29 cellular contexts compared by ENCODE assay signal in genomic region chr16:53925011-53925410, GRCh38.
DNase-seq lines count a peak whose midpoint lies in the region; ATAC-seq lines count a peak whose summit lies in the region.
"Had no signal": no experiment of that assay in that cellular context is flagged by ENCODE, and none has a peak within 500 bp of the region (broad histone marks: within the 10 kb centered on the region; RNA-seq: fewer than 3 reads in every experiment).

No MANE protein-coding gene starts in this region.

- H3K36me3 Mint-ChIP-seq in stimulated activated effector memory CD8-positive, alpha-beta T cell treated with anti-CD3 and anti-CD28 coated beads, Interleukin-12 subunit alpha, Interleukin-12 subunit beta, amount 100 ng/mL, for 72 hours, result no peaks in the 10 kb centered on the region

- no peak overlapping the region for H3K27ac Mint-ChIP-seq in stimulated activated effector memory CD8-positive, alpha-beta T cell treated with anti-CD3 and anti-CD28 coated beads, Interleukin-12 subunit alpha, Interleukin-12 subunit beta, amount 100 ng/mL, for 72 hours
- H3K27ac Mint-ChIP-seq: activated naive CD4-positive, alpha-beta T cell treated with anti-CD3 and anti-CD28 coated beads for 36 hours; dendritic cell treated with granulocyte-macrophage colony-stimulating factor and Interleukin-4, amounts not matched to agents 40 ng/mL and 50 ng/mL, for 4 days had no signal

- no peak overlapping the region for H3K4me3 ChIP-seq in mesendoderm (ENCODE audit: low read length)
- H3K4me3 ChIP-seq: BLaER1 treated with 17β-estradiol and CSF1 and Interleukin-3, amounts not matched to agents 10 nM and 100 nM; heart left ventricle; prostate gland; sigmoid colon; SJCRH30; upper lobe of left lung had no signal

- ATAC-seq in HG02759 (IDR thresholded peaks at IDR 0.05; ENCODE audit: unreplicated experiment), result no peak
- ATAC-seq in stimulated activated effector memory CD8-positive, alpha-beta T cell treated with anti-CD3 and anti-CD28 coated beads, Interleukin-12 subunit alpha, Interleukin-12 subunit beta, amount 100 ng/mL, for 72 hours, result no peak
- ATAC-seq: activated CD4-positive, CD25-positive, alpha-beta regulatory T cell treated with anti-CD3 and anti-CD28 coated beads, Interleukin-2, amount 50 U/mL, for 24 hours; heart left ventricle; naive thymus-derived CD8-positive, alpha-beta T cell had no signal

- no peak overlapping the region for H3K27ac ChIP-seq in mesendoderm (ENCODE audit: low read depth, low read length)
- H3K27ac ChIP-seq: BLaER1 treated with 17β-estradiol and CSF1 and Interleukin-3, amounts not matched to agents 10 nM and 100 nM; heart left ventricle; prostate gland; sigmoid colon; SJCRH30; upper lobe of left lung had no signal

- no peaks in the 10 kb centered on the region for H3K36me3 ChIP-seq in mesendoderm (ENCODE audit: control insufficient read depth, insufficient read depth, low read length)
- H3K36me3 ChIP-seq: BLaER1 treated with 17β-estradiol and CSF1 and Interleukin-3, amounts not matched to agents 10 nM and 100 nM; heart left ventricle; prostate gland; sigmoid colon; SJCRH30; upper lobe of left lung had no signal

- WGBS in mesendoderm (ENCODE audit: extremely low coverage, insufficient coverage, low lambda C conversion rate), result no CpG with 5 or more reads among the region's 1 CpG

- no peak overlapping the region for H3K18ac ChIP-seq in mesendoderm (ENCODE audit: low read length)

- no peak overlapping the region for H4K5ac ChIP-seq in mesendoderm (ENCODE audit: low read length)

- no peak overlapping the region for H3K23ac ChIP-seq in mesendoderm (ENCODE audit: low read length)

- no peak overlapping the region for H3K9ac ChIP-seq in mesendoderm (ENCODE audit: low read length)
- H3K9ac ChIP-seq: BLaER1 treated with 17β-estradiol and CSF1 and Interleukin-3, amounts not matched to agents 10 nM and 100 nM had no signal

- no peak overlapping the region for H2BK5ac ChIP-seq in mesendoderm (ENCODE audit: low read length)

- no peaks in the 10 kb centered on the region for H3K79me2 ChIP-seq in mesendoderm (ENCODE audit: control insufficient read depth, insufficient read depth, low read length)

- no peak overlapping the region for H2AK5ac ChIP-seq in mesendoderm (ENCODE audit: low read length)

- no peaks in the 10 kb centered on the region for H3K79me1 ChIP-seq in mesendoderm (ENCODE audit: low read length)

- H4K8ac ChIP-seq in mesendoderm (ENCODE audit: low read depth, low read length), result no peak overlapping the region

- H2BK15ac ChIP-seq in mesendoderm (replicated peaks; ENCODE audit: low read depth), result no peak overlapping the region

- no peak overlapping the region for H3K4me3 Mint-ChIP-seq in stimulated activated effector memory CD8-positive, alpha-beta T cell treated with anti-CD3 and anti-CD28 coated beads, Interleukin-12 subunit alpha, Interleukin-12 subunit beta, amount 100 ng/mL, for 72 hours
- H3K4me3 Mint-ChIP-seq: activated naive CD4-positive, alpha-beta T cell treated with anti-CD3 and anti-CD28 coated beads for 36 hours; dendritic cell treated with granulocyte-macrophage colony-stimulating factor and Interleukin-4, amounts not matched to agents 40 ng/mL and 50 ng/mL, for 4 days; naive thymus-derived CD8-positive, alpha-beta T cell had no signal

- no peaks in the 10 kb centered on the region for H3K27me3 ChIP-seq in mesendoderm (ENCODE audit: insufficient read depth, low read length, poor library complexity)
- H3K27me3 ChIP-seq: BLaER1 treated with 17β-estradiol and CSF1 and Interleukin-3, amounts not matched to agents 10 nM and 100 nM; heart left ventricle; sigmoid colon; SJCRH30; upper lobe of left lung had no signal

- no peak overlapping the region for H2BK120ac ChIP-seq in mesendoderm (ENCODE audit: low read depth, low read length)

- H3K56ac ChIP-seq in mesendoderm (ENCODE audit: low read length), result no peak overlapping the region

- DNase-seq in EH (ENCODE audit: low read depth) (peak; percentile 52), HuH-7 (ENCODE audit: low spot score) (peak; percentile 6), OCI-M1 (lab: John Stamatoyannopoulos, UW) (peak; percentile 0), mesendoderm (peak; percentile 39), NCI-H2196 treated with DMSO at 0.1 percent for 48 hours (lab: John Stamatoyannopoulos, UW; ENCODE audit: unreplicated experiment) (no peak)
- no peak for DNase-seq in stimulated activated effector memory CD8-positive, alpha-beta T cell treated with anti-CD3 and anti-CD28 coated beads, Interleukin-12 subunit alpha, Interleukin-12 subunit beta, amount 100 ng/mL, for 72 hours (ENCODE audit: low spot score in 2 of 2)
- DNase-seq: activated CD4-positive, alpha-beta T cell treated with anti-CD3 and anti-CD28 coated beads, Interleukin-2, amount 50 U/mL, for 4 hours; activated naive CD4-positive, alpha-beta T cell treated with anti-CD3 and anti-CD28 coated beads for 36 hours; activated T-cell treated with anti-CD3 and anti-CD28 coated beads, Interleukin-2, amount 50 U/mL, for 72 hours; DMS153; foreskin fibroblast; HCEC 1CT; heart left ventricle; naive thymus-derived CD8-positive, alpha-beta T cell; NCI-H1105; NCI-H2029; NCI-H345; NCI-H69; nucleus accumbens; sigmoid colon; SJCRH30; stimulated activated CD4-positive, alpha-beta T cell treated with anti-CD3 and anti-CD28 coated beads, Interleukin-4, amount 100 ng/mL, for 24 hours; substantia nigra; upper lobe of left lung had no signal

- no peak overlapping the region for H3K4ac ChIP-seq in mesendoderm (ENCODE audit: low read depth, low read length)

- H3K4me1 Mint-ChIP-seq in stimulated activated effector memory CD8-positive, alpha-beta T cell treated with anti-CD3 and anti-CD28 coated beads, Interleukin-12 subunit alpha, Interleukin-12 subunit beta, amount 100 ng/mL, for 72 hours, result peaks cover 5% of the 10 kb centered on the region

- no peak overlapping the region for H3K4me2 ChIP-seq in mesendoderm (ENCODE audit: low read length)
- H3K4me2 ChIP-seq: BLaER1 treated with 17β-estradiol and CSF1 and Interleukin-3, amounts not matched to agents 10 nM and 100 nM had no signal

- H3K4me1 ChIP-seq in mesendoderm (ENCODE audit: control insufficient read depth, low read depth, low read length), result peaks cover 4% of the 10 kb centered on the region
- H3K4me1 ChIP-seq: prostate gland, SJCRH30 had no signal

- no peaks in the 10 kb centered on the region for H3K9me3 Mint-ChIP-seq in stimulated activated effector memory CD8-positive, alpha-beta T cell treated with anti-CD3 and anti-CD28 coated beads, Interleukin-12 subunit alpha, Interleukin-12 subunit beta, amount 100 ng/mL, for 72 hours
- H3K9me3 Mint-ChIP-seq: activated naive CD4-positive, alpha-beta T cell treated with anti-CD3 and anti-CD28 coated beads for 36 hours; activated T-cell treated with anti-CD3 and anti-CD28 coated beads, Interleukin-2, amount 50 U/mL, for 72 hours; dendritic cell treated with granulocyte-macrophage colony-stimulating factor and Interleukin-4, amounts not matched to agents 40 ng/mL and 50 ng/mL, for 4 days; naive thymus-derived CD8-positive, alpha-beta T cell had no signal

Comparison
In these comparisons a context has a peak if more than half of its experiments do, and no peak if none do; other contexts are left out.
1. DNase-seq: peak in EH (single experiment), HuH-7 (single experiment), OCI-M1 (single experiment) and mesendoderm (single experiment); none in stimulated activated effector memory CD8-positive, alpha-beta T cell treated with anti-CD3 and anti-CD28 coated beads, Interleukin-12 subunit alpha, Interleukin-12 subunit beta, amount 100 ng/mL, for 72 hours (0 of 2) and NCI-H2196 treated with DMSO at 0.1 percent for 48 hours (single experiment).